19 cellular contexts compared by ENCODE assay signal in the genomic region with DNA sequence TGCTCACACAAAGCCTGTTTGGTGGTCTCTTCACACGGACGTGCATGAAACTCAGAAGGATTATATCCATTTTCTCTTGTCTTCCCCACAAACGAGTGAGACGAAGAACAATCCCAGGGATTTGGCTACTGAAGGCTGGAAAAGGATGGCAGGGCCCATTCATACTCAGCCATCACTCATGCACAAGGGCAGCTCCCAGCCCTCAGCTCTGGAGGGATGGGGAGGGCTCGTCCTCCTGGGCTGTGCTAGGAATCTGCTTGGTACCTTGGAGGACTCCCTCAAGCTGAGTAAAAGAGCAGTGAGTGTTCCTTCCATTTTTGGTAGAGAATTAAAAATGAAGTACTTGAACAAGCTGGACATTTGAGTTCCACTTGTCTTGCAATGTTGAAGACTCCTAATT.
"Had no signal": no experiment of that assay in that cellular context is flagged by ENCODE, and none has a peak within 500 bp of the region (broad histone marks: within the 10 kb centered on the region; RNA-seq: fewer than 3 reads in every experiment).

No MANE protein-coding gene starts in this region.

- H3K27ac Mint-ChIP-seq: natural killer cell; progenitor cell of endocrine pancreas; stimulated activated naive CD8-positive, alpha-beta T cell treated with anti-CD3 and anti-CD28 coated beads, Interleukin-15, Interleukin-2, amounts not matched to agents 100 ng/mL and 50 ng/mL, for 24 hours; type B pancreatic cell had no signal

- H3K27ac ChIP-seq: colonic mucosa, foreskin keratinocyte, pancreas, thoracic aorta had no signal

- H3K4me3 ChIP-seq: colonic mucosa, mucosa of descending colon, pancreas, smooth muscle cell, thoracic aorta had no signal

- H3K27me3 ChIP-seq: colonic mucosa, foreskin keratinocyte, pancreas had no signal

- H3K9me3 ChIP-seq: colonic mucosa, mucosa of descending colon, pancreas, thoracic aorta had no signal

- ATAC-seq: foreskin keratinocyte, left lobe of liver, mucosa of descending colon, natural killer cell, pancreas, right cardiac atrium had no signal

- H3K4me3 Mint-ChIP-seq: natural killer cell; neural crest cell; stimulated activated naive CD8-positive, alpha-beta T cell treated with anti-CD3 and anti-CD28 coated beads, Interleukin-15, Interleukin-2, amounts not matched to agents 100 ng/mL and 50 ng/mL, for 24 hours; type B pancreatic cell had no signal

- H3K36me3 ChIP-seq: colonic mucosa, pancreas, thoracic aorta had no signal

- H3K9me3 Mint-ChIP-seq: natural killer cell; neural crest cell; stimulated activated naive CD8-positive, alpha-beta T cell treated with anti-CD3 and anti-CD28 coated beads, Interleukin-15, Interleukin-2, amounts not matched to agents 100 ng/mL and 50 ng/mL, for 24 hours had no signal

- H3K4me1 Mint-ChIP-seq: natural killer cell, neural crest cell had no signal

- H3K36me3 Mint-ChIP-seq: natural killer cell, type B pancreatic cell had no signal

- H3K4me1 ChIP-seq: colonic mucosa, pancreas had no signal

- DNase-seq: colonic mucosa; dermis blood vessel endothelial cell; erythroblast; foreskin keratinocyte; islet precursor cell; mammary epithelial cell; mucosa of descending colon; natural killer cell; occipital lobe; pancreas; right cardiac atrium; stimulated activated CD4-positive, alpha-beta T cell treated with anti-CD3 and anti-CD28 coated beads, Interleukin-2, amount 100 ng/mL, for 48 hours had no signal
